In the genomic region with DNA sequence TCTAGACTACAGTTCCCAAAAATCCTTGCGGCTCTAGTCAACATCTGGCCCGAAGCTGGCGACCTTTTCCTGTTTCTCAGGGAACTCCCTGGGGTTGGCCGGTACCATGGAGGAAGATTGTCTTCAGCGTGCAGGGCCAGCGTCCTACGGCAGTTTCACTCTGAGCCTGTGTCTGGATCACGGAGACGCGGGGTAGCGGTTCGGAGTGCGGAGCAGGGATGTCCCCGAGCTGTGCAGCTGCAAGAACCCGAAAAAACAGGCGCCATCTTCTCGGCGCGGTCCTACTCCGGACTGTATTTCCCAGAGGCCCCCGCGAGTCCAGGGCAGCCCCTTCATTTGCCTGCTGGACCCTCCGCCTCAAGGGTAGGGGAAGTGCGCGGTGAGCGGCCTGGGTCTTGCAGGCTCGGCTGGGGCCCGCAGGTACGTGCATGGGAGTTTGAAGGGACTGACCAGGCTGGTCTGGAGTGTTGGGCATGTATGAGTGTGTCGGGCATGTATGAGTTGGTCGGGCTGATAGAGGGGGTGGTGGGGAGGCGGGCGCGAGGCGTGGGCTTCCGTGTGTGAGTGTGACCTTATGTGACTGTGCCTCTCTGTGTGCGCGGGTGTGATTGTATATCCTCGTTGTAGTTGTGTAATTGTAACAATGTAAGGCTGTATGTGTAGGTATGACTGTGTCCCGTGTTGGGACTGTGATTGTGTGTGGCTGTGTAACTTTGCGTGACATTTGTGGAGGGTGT, we compare ENCODE assay signal across 8 cellular contexts. TPM values are rescaled to one million over a fixed set of nuclear protein-coding genes. Genes with fewer than 3 reads are reported as not detected.
DNase-seq lines count a peak whose midpoint lies in the region; ATAC-seq, FAIRE-seq and TF ChIP-seq lines count a peak whose summit lies in the region.

Gene ZNF383, plus strand, starts transcription at position 360 of the 737 bp plus-strand sequence. CDS start 12,240 bp downstream, outside the sequence.

- no peaks in the 10 kb centered on the region for H3K36me3 ChIP-seq in endothelial cell of umbilical vein (ENCODE audit: control insufficient read depth in 2 of 2, extremely low read depth in 1 of 2, insufficient read depth in 2 of 2, low read length in 2 of 2)

- H3K27me3 ChIP-seq in endothelial cell of umbilical vein (ENCODE audit: control insufficient read depth in 2 of 2, insufficient read depth in 2 of 2, low read length in 2 of 2) = no peaks in the 10 kb centered on the region

- H4K20me1 ChIP-seq in endothelial cell of umbilical vein (replicated peaks; ENCODE audit: control insufficient read depth, extremely low read depth, insufficient read depth, low read length) = no peaks in the 10 kb centered on the region

- H2AFZ ChIP-seq in endothelial cell of umbilical vein (ENCODE audit: low read depth, low read length) = peak within 1 kb of the TSS; percentile 83

- dilution Hi-C loops in endothelial cell of umbilical vein (cut with MboI; ENCODE audit: extremely low pct_ligation_motif_present, low sequenced_read_pairs) = no loop called here

- H3K79me2 ChIP-seq in endothelial cell of umbilical vein (ENCODE audit: control insufficient read depth, insufficient read depth, low read length) = peaks cover 11% of the 10 kb centered on the region

- H3K9me1 ChIP-seq in endothelial cell of umbilical vein (replicated peaks; ENCODE audit: control insufficient read depth, extremely low read depth, insufficient read depth, low read length) = no peaks in the 10 kb centered on the region

- H3K4me1 ChIP-seq in endothelial cell of umbilical vein (ENCODE audit: control insufficient read depth, extremely low read depth, insufficient read depth, low read length) = peaks cover 5% of the 10 kb centered on the region

- POLR2A ChIA-PET in endothelial cell of umbilical vein (lab: Charles Lee) = no interaction called here

- DNase-seq in COLO829 (ENCODE audit: low spot score) = peak; percentile 84
- DNase-seq in HT1080 (ENCODE audit: low read depth) = peak; percentile 88
- DNase-seq in NOMO-1 treated with dmso at 0.1 percent for 144 hours (lab: John Stamatoyannopoulos, UW; ENCODE audit: unreplicated experiment) = peak; percentile 84
- DNase-seq in activated CD8-positive, alpha-beta memory T cell treated with anti-CD3 and anti-CD28 coated beads, Interleukin-2, amount 50 U/mL, for 24 hours (ENCODE audit: extremely low read depth) = peak; percentile 63
- peak; percentile 92 for DNase-seq in endothelial cell of umbilical vein (ENCODE audit: low read depth, low spot score)
- peak; percentile 95 for DNase-seq in midbrain (lab: John Stamatoyannopoulos, UW)
- DNase-seq in stimulated activated CD8-positive, alpha-beta memory T cell treated with anti-CD3 and anti-CD28 coated beads, Interleukin-15, amount 100 ng/mL, for 48 hours (ENCODE audit: low read depth in 2 of 2) = peak; percentile 75 to 79

- peak; percentile 58 for TF ChIP-seq POLR2A in endothelial cell of umbilical vein (IDR thresholded peaks at IDR 0.05; ENCODE audit: low read depth, low read length)

- peak within 1 kb of the TSS; percentile 77 for H3K4me2 ChIP-seq in endothelial cell of umbilical vein (ENCODE audit: insufficient read depth, low read length)

- H3K4me3 ChIP-seq in endothelial cell of umbilical vein (replicated peaks in 1 of 3; ENCODE audit: insufficient read depth in 1 of 3, low read depth in 1 of 3, low read length in 3 of 3) = peak within 1 kb of the TSS; percentile 51 to 89 (median 56)

- peak; percentile 89 for FAIRE-seq in endothelial cell of umbilical vein (lab: Jason Lieb, UNC)

- CTCF ChIA-PET in endothelial cell of umbilical vein (lab: Charles Lee) = interaction anchor here (0.8 to 1.4 kb wide), 3 partner anchors 9 to 117 kb away, joined by 3 to 5 read pairs (median 4); partner anchors contain the start of gene ZNF585A

- BruUV-seq in endothelial cell of umbilical vein (replicated peaks; lab: Mats Ljungman, UMichigan) = no TSS peak

- intact Hi-C loops in endothelial cell of umbilical vein (cut with micrococcal nuclease) = loop anchor here (1.0 to 10.0 kb wide), 6 partner anchors 8 to 251 kb away; partner anchors contain the start of genes ZNF420, ZNF527, ZNF570 and ZNF585A

- peak within 1 kb of the TSS; percentile 74 for H3K9ac ChIP-seq in endothelial cell of umbilical vein (replicated peaks; ENCODE audit: extremely low read depth, insufficient read depth, low read length)

- H3K9me3 ChIP-seq in endothelial cell of umbilical vein (replicated peaks; ENCODE audit: control insufficient read depth, insufficient read depth, low read length) = no peaks in the 10 kb centered on the region

- ATAC-seq in GM21367 (IDR thresholded peaks at IDR 0.05; ENCODE audit: unreplicated experiment) = peak; percentile 75

- peak within 1 kb of the TSS; percentile 39 for H3K27ac ChIP-seq in endothelial cell of umbilical vein (ENCODE audit: insufficient read depth, low read depth, low read length)

- no peak for TF ChIP-seq CTCF in endothelial cell of umbilical vein (IDR thresholded peaks at IDR 0.05; ENCODE audit: extremely low read depth in 1 of 2, insufficient read depth in 1 of 2, low read depth in 1 of 2, low read length in 2 of 2)

TF ChIP-seq in endothelial cell of umbilical vein, 7 proteins besides CTCF, POLR2A, EP300 and RAD21:
- TF ChIP-seq POLR2AphosphoS5 (IDR thresholded peaks at IDR 0.05; ENCODE audit: insufficient read depth, low read depth, low read length) = peak; percentile 67
- TF ChIP-seq EZH2 (IDR thresholded peaks at IDR 0.05; ENCODE audit: borderline replicate concordance, low read depth, low read length, severe bottlenecking) = no peak
- no peak for TF ChIP-seq FOS (IDR thresholded peaks at IDR 0.05; ENCODE audit: borderline replicate concordance, insufficient read depth, low read length)
- no peak for TF ChIP-seq MAX (IDR thresholded peaks at IDR 0.05; ENCODE audit: insufficient read depth, insufficient read length)

RNA-seq across cellular contexts. Expression of gene ZNF383, which starts in this region (rescaled TPM):
- total RNA-seq in HT1080 (2014; rRNA removed; shearing (Covaris generic)) = 2.7 and 3.6 TPM in 2 replicates
- polyA plus RNA-seq in HT1080 (2015; cell fraction: cytosol; rRNA removed) = 1.9 and 2.4 TPM in 2 replicates
- 3.9 and 4.4 TPM in 2 replicates for polyA plus RNA-seq in HT1080 (2015; cell fraction: nucleus; rRNA removed)
- 4.9 and 7.1 TPM in 2 replicates for total RNA-seq in endothelial cell of umbilical vein
- polyA plus RNA-seq in endothelial cell of umbilical vein = 1.5 and 1.7 TPM in 2 replicates
- 2.1 and 2.9 TPM in 2 replicates for polyA plus RNA-seq in endothelial cell of umbilical vein (2011; cell fraction: cytosol; rRNA removed)
- 7.7 and 8.2 TPM in 2 replicates for polyA plus RNA-seq in endothelial cell of umbilical vein (2011; cell fraction: nucleus; rRNA removed)
- 3.0 and 3.3 TPM in 2 replicates for polyA plus RNA-seq in endothelial cell of umbilical vein (2012)
- polyA minus RNA-seq in endothelial cell of umbilical vein = 7.5 and 9.5 TPM in 2 replicates
- 4.7 TPM for polyA minus RNA-seq in endothelial cell of umbilical vein (2011; cell fraction: cytosol; rRNA and poly(A)+ RNA removed)
- polyA minus RNA-seq in endothelial cell of umbilical vein (2011; cell fraction: nucleus; rRNA and poly(A)+ RNA removed) = 9.8 and 11.2 TPM in 2 replicates

Comparison
In these comparisons a context has a peak if more than half of its experiments do, and no peak if none do; other contexts are left out.
1. Peak in every context shown above with its lines: DNase-seq, ATAC-seq, H3K4me3 ChIP-seq and H3K27ac ChIP-seq.